In the genomic region with DNA sequence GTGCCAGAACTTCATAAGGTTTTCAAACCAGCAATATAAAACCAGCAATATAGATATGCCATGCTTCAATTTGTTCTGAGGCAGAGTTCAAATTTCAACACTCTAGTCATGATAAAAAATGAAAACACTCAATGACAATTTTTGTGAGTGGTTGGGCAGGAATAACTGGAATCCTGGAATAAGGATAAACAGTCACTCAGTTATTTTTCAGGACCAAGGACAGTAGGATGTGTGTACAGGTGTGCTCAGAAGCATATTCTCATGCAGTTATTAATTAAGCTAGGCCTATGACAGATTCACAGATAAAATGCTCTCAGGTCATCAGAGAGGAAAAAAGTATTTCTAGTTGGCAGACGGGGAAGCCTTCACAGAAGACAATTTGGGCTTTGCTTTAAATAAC, we compare ENCODE assay signal across 21 cellular contexts.
"Had no signal": no experiment of that assay in that cellular context is flagged by ENCODE, and none has a peak within 500 bp of the region (broad histone marks: within the 10 kb centered on the region; RNA-seq: fewer than 3 reads in every experiment).

No MANE protein-coding gene starts in this region.

- FAIRE-seq: astrocyte, endothelial cell of umbilical vein, urothelium cell line had no signal

- H3K4me3 ChIP-seq: cardiac muscle cell, esophagus squamous epithelium, thyroid gland had no signal

- H3K27ac ChIP-seq: cardiac muscle cell, esophagus squamous epithelium, thyroid gland, WERI-Rb-1 had no signal

- H3K4me1 ChIP-seq: esophagus squamous epithelium had no signal

- H3K27me3 ChIP-seq: cardiac muscle cell, esophagus squamous epithelium, thyroid gland had no signal

- H3K9me3 ChIP-seq: esophagus squamous epithelium, thyroid gland had no signal

- DNase-seq: activated CD4-positive, alpha-beta T cell treated with anti-CD3 and anti-CD28 coated beads for 1 hour; activated CD8-positive, alpha-beta memory T cell treated with anti-CD3 and anti-CD28 coated beads for 24 hours; activated effector memory CD4-positive, alpha-beta T cell treated with anti-CD3 and anti-CD28 coated beads, Interleukin-2, amount 50 U/mL, for 16 hours; activated T-cell treated with anti-CD3 and anti-CD28 coated beads, Interleukin-2, amount 50 U/mL, for 72 hours; effector memory CD4-positive, alpha-beta T cell; esophagus squamous epithelium; left colon; midbrain; nephron progenitor cell; nucleus accumbens; posterior cingulate gyrus; retina; stimulated activated CD4-positive, alpha-beta T cell treated with anti-CD3 and anti-CD28 coated beads, Interleukin-1b, Interleukin-23, amount 100 ng/mL, for 48 hours; stimulated activated CD8-positive, alpha-beta memory T cell treated with anti-CD3 and anti-CD28 coated beads, Interleukin-4, amount 100 ng/mL, for 48 hours; stimulated activated naive CD4-positive, alpha-beta T cell; thyroid gland; WERI-Rb-1 had no signal

- H3K36me3 ChIP-seq: cardiac muscle cell, esophagus squamous epithelium, thyroid gland, WERI-Rb-1 had no signal

- ATAC-seq: activated T-cell treated with anti-CD3 and anti-CD28 coated beads, Interleukin-2, amount 50 U/mL, for 72 hours; left colon had no signal
